In genomic region chr20:37849169-37849568, GRCh38 we compare ENCODE assay signal across 25 cellular contexts. TPM values are rescaled to one million over a fixed set of nuclear protein-coding genes. Genes with fewer than 3 reads are reported as not detected.
DNase-seq lines count a peak whose midpoint lies in the region; ATAC-seq, FAIRE-seq and TF ChIP-seq lines count a peak whose summit lies in the region.
"Had no signal": no experiment of that assay in that cellular context is flagged by ENCODE, and none has a peak within 500 bp of the region (broad histone marks: within the 10 kb centered on the region; RNA-seq: fewer than 3 reads in every experiment).

No MANE protein-coding gene starts in this region.

- H3K79me1 ChIP-seq in H1 (ENCODE audit: low read depth, low read length) = no peaks in the 10 kb centered on the region

- no peak for TF ChIP-seq RAD21 in H1 (IDR thresholded peaks at IDR 0.05 in 1 of 2, conservative IDR thresholded peaks at IDR 0.05 in 1 of 2; ENCODE audit: low read depth in 2 of 2, low read length in 2 of 2)

- H3K9ac ChIP-seq in Karpas-422 (ENCODE audit: low read length) (peak overlapping the region; percentile 33; the same call in 1 of the 2 replicates), H1 (replicated peaks in 1 of 4; ENCODE audit: extremely low read depth in 1 of 4, low read depth in 3 of 4, low read length in 3 of 4) (no peak overlapping the region), neural progenitor cell (no peak overlapping the region)
- H3K9ac ChIP-seq: BLaER1 treated with 17β-estradiol and CSF1 and Interleukin-3, amounts not matched to agents 10 nM and 100 nM had no signal

- H3K4me2 ChIP-seq in Karpas-422 (ENCODE audit: low read depth, low read length, poor library complexity, severe bottlenecking) (peak overlapping the region; percentile 53), H1 (ENCODE audit: insufficient read depth in 1 of 2, low read depth in 2 of 2, low read length in 2 of 2) (no peak overlapping the region), neural progenitor cell (no peak overlapping the region)
- H3K4me2 ChIP-seq: A549; BLaER1 treated with 17β-estradiol and CSF1 and Interleukin-3, amounts not matched to agents 10 nM and 100 nM had no signal

- no peak overlapping the region for H3K56ac ChIP-seq in H1 (replicated peaks; ENCODE audit: insufficient read length, low read depth, low read length)

- TF ChIP-seq EP300 in H1 (IDR thresholded peaks at IDR 0.05; ENCODE audit: borderline replicate concordance in 1 of 2, low read depth in 2 of 2, low read length in 2 of 2) = no peak

- no peaks in the 10 kb centered on the region for H3K23me2 ChIP-seq in H1 (ENCODE audit: low read depth, low read length)

- 0 out of 2 replicates have a peak, but pooled peaks cover 3% of the 10 kb centered on the region for H3K36me3 ChIP-seq in Karpas-422 (ENCODE audit: insufficient read depth, low read length)
- H3K36me3 ChIP-seq in H1 (ENCODE audit: control insufficient read depth in 2 of 4, insufficient read depth in 4 of 4, low read length in 3 of 4) = peaks cover 0 to 5% (median 0%) of the 10 kb centered on the region in 4 experiments; a peak in 1 of 8 replicates
- H3K36me3 ChIP-seq in neural progenitor cell = no peaks in the 10 kb centered on the region

- H3K27ac Mint-ChIP-seq in T-helper 17 cell = peak overlapping the region; percentile 12
- peak overlapping the region; percentile 0 for H3K27ac Mint-ChIP-seq in neural progenitor cell
- no peak overlapping the region for H3K27ac Mint-ChIP-seq in activated CD8-positive, alpha-beta T cell treated with anti-CD3 and anti-CD28 coated beads, Interleukin-2, amount 10 ng/mL, durations not matched to agents 7 days and 5 days
- H3K27ac Mint-ChIP-seq: CD4-positive, alpha-beta T cell had no signal

- H2AK5ac ChIP-seq in H1 (ENCODE audit: low read depth, low read length) = no peak overlapping the region

- H3K18ac ChIP-seq in H1 (ENCODE audit: extremely low read depth, low read length) = no peak overlapping the region

- no peaks in the 10 kb centered on the region for H3K27me3 ChIP-seq in Karpas-422 (ENCODE audit: low read length)
- no peaks in the 10 kb centered on the region for H3K27me3 ChIP-seq in H1 (replicated peaks in 1 of 4; ENCODE audit: control insufficient read depth in 3 of 4, extremely low read depth in 1 of 4, insufficient read depth in 3 of 4, low read length in 3 of 4)
- no peaks in the 10 kb centered on the region for H3K27me3 ChIP-seq in neural progenitor cell
- H3K27me3 ChIP-seq: BE2C; BLaER1 treated with 17β-estradiol and CSF1 and Interleukin-3, amounts not matched to agents 10 nM and 100 nM had no signal

- no peaks in the 10 kb centered on the region for H3K9me2 ChIP-seq in Karpas-422 (replicated peaks; ENCODE audit: insufficient read depth, low read length)

- peak overlapping the region; percentile 22; the same call in 1 of the 2 replicates for H4K8ac ChIP-seq in H1 (ENCODE audit: extremely low read depth, insufficient read depth, low read length)

- peaks cover 60% of the 10 kb centered on the region for H3K4me1 ChIP-seq in Karpas-422 (ENCODE audit: low read length)
- peaks cover 2 to 19% (median 9%) of the 10 kb centered on the region in 4 experiments; a peak in 5 of 7 replicates for H3K4me1 ChIP-seq in H1 (replicated peaks in 1 of 4; ENCODE audit: control insufficient read depth in 3 of 4, insufficient read depth in 4 of 4, low read length in 3 of 4)
- H3K4me1 ChIP-seq in neural progenitor cell = peaks cover 30% of the 10 kb centered on the region
- H3K4me1 ChIP-seq: A549; BLaER1 treated with 17β-estradiol and CSF1 and Interleukin-3, amounts not matched to agents 10 nM and 100 nM had no signal

- no peaks in the 10 kb centered on the region for H3K9me3 Mint-ChIP-seq in neural progenitor cell
- no peaks in the 10 kb centered on the region for H3K9me3 Mint-ChIP-seq in activated CD8-positive, alpha-beta T cell treated with anti-CD3 and anti-CD28 coated beads, Interleukin-2, amount 10 ng/mL, durations not matched to agents 7 days and 5 days (ENCODE audit: insufficient read depth)
- H3K9me3 Mint-ChIP-seq: CD14-positive monocyte; CD4-positive, alpha-beta T cell; CD8-positive, alpha-beta memory T cell; H9 had no signal

- no peak overlapping the region for H4K5ac ChIP-seq in H1 (ENCODE audit: insufficient read length, low read depth, low read length)

- H4K20me1 ChIP-seq in Karpas-422 (ENCODE audit: insufficient read depth, low read depth, low read length) = no peaks in the 10 kb centered on the region
- no peaks in the 10 kb centered on the region for H4K20me1 ChIP-seq in H1 (replicated peaks in 1 of 2; ENCODE audit: control insufficient read depth in 1 of 2, insufficient read depth in 2 of 2, low read length in 2 of 2)
- H4K20me1 ChIP-seq in neural progenitor cell (ENCODE audit: low read depth) = no peaks in the 10 kb centered on the region

- H3K27ac ChIP-seq in Karpas-422 (ENCODE audit: low read length) (peak overlapping the region; percentile 97), H1 (ENCODE audit: low read depth, low read length) (no peak overlapping the region), neural progenitor cell (no peak overlapping the region)
- H3K27ac ChIP-seq: A549; BLaER1 treated with 17β-estradiol and CSF1 and Interleukin-3, amounts not matched to agents 10 nM and 100 nM had no signal

- ATAC-seq in T-helper 17 cell (no peak), GM18519 (IDR thresholded peaks at IDR 0.05; ENCODE audit: low FRiP score, unreplicated experiment) (no peak)
- no peak for ATAC-seq in activated CD8-positive, alpha-beta T cell treated with anti-CD3 and anti-CD28 coated beads, Interleukin-2, amount 10 ng/mL, durations not matched to agents 7 days and 5 days
- ATAC-seq: GM12878, HCT116 had no signal

- H3K27me3 Mint-ChIP-seq in T-helper 17 cell (no peaks in the 10 kb centered on the region), neural progenitor cell (ENCODE audit: insufficient read depth, low read depth) (peaks cover 3% of the 10 kb centered on the region)
- no peaks in the 10 kb centered on the region for H3K27me3 Mint-ChIP-seq in activated CD8-positive, alpha-beta T cell treated with anti-CD3 and anti-CD28 coated beads, Interleukin-2, amount 10 ng/mL, durations not matched to agents 7 days and 5 days (ENCODE audit: low read depth)
- H3K27me3 Mint-ChIP-seq: CD4-positive, alpha-beta T cell; CD8-positive, alpha-beta memory T cell had no signal

- H3K23ac ChIP-seq in H1 (ENCODE audit: insufficient read length) = no peak overlapping the region

- no peak overlapping the region for H2BK12ac ChIP-seq in H1 (ENCODE audit: low read depth, low read length)

- H2BK15ac ChIP-seq in H1 (ENCODE audit: low read length) = no peak overlapping the region

- peaks cover 3% of the 10 kb centered on the region; the same call in 1 of the 2 replicates for H3K79me2 ChIP-seq in Karpas-422 (ENCODE audit: low read length)
- H3K79me2 ChIP-seq in H1 (ENCODE audit: control insufficient read depth in 1 of 2, insufficient read depth in 2 of 2, low read length in 2 of 2) = no peaks in the 10 kb centered on the region
- H3K79me2 ChIP-seq in neural progenitor cell (ENCODE audit: low read depth) = no peaks in the 10 kb centered on the region

- no peak overlapping the region for H2BK120ac ChIP-seq in H1 (replicated peaks; ENCODE audit: low read depth, low read length)

- no peak overlapping the region for H4K91ac ChIP-seq in H1 (replicated peaks; ENCODE audit: insufficient read length, low read length)

- no peak overlapping the region for H3K4ac ChIP-seq in H1 (replicated peaks; ENCODE audit: insufficient read length, low read depth, low read length)

- no peak overlapping the region for H3K14ac ChIP-seq in H1 (ENCODE audit: insufficient read length)

- TF ChIP-seq POLR2A in H1 (IDR thresholded peaks at IDR 0.05; ENCODE audit: control extremely low read depth in 1 of 2, low read depth in 2 of 2, low read length in 2 of 2) = no peak

- H3K9me3 ChIP-seq in Karpas-422 (ENCODE audit: low read length) = no peaks in the 10 kb centered on the region
- H3K9me3 ChIP-seq in T-helper 17 cell (ENCODE audit: control insufficient read depth, low read length, poor library complexity, severe bottlenecking) = no peaks in the 10 kb centered on the region
- H3K9me3 ChIP-seq in H1 (ENCODE audit: insufficient read depth in 2 of 2, low read depth in 1 of 2, low read length in 1 of 2) = no peaks in the 10 kb centered on the region
- H3K9me3 ChIP-seq in neural progenitor cell (ENCODE audit: low read depth) = no peaks in the 10 kb centered on the region
- H3K9me3 ChIP-seq: A549; BE2C; BLaER1 treated with 17β-estradiol and CSF1 and Interleukin-3, amounts not matched to agents 10 nM and 100 nM had no signal

- DNase-seq in Karpas-422 (no peak), T-helper 17 cell (no peak), H1 (ENCODE audit: low read depth in 1 of 2, low spot score in 2 of 2) (no peak), neural progenitor cell (ENCODE audit: low spot score) (no peak), NCI-H526 (lab: John Stamatoyannopoulos, UW) (no peak)
- no peak for DNase-seq in activated CD8-positive, alpha-beta T cell treated with anti-CD3 and anti-CD28 coated beads, Interleukin-2, amount 10 ng/mL, durations not matched to agents 7 days and 5 days
- DNase-seq: 8988T; ACHN; AML-193; BE2C; CD4-positive, alpha-beta T cell; CD8-positive, alpha-beta memory T cell; DMS 273 treated with DMSO at 0.1 percent for 48 hours; DMS79; EL; GDM1; GOT3; H9 had no signal

- H2BK20ac ChIP-seq in H1 (ENCODE audit: low read length) = no peak overlapping the region

- FAIRE-seq in H1 (lab: Jason Lieb, UNC) = no peak
- FAIRE-seq: A549, D721Med, GM12878 had no signal

- WGBS in H1 (ENCODE audit: extremely low coverage in 1 of 2, insufficient coverage in 1 of 2, insufficient read length in 1 of 2, insufficient replicate concordance in 2 of 2, low coverage in 1 of 2, low lambda C conversion rate in 2 of 2, missing lambda C conversion rate in 1 of 2), 2 experiments = 90% methylated on average over 9 of the region's 9 CpGs; no CpG with 5 or more reads in 1 of the 2 experiments

- H3K4me3 ChIP-seq in Karpas-422 (ENCODE audit: low read length) (peak overlapping the region; percentile 27; the same call in 1 of the 2 replicates), H1 (ENCODE audit: extremely low read depth in 1 of 4, insufficient read depth in 2 of 4, low read depth in 3 of 4, low read length in 4 of 4) (no peak overlapping the region), neural progenitor cell (no peak overlapping the region)
- H3K4me3 ChIP-seq: A549; BLaER1 treated with 17β-estradiol and CSF1 and Interleukin-3, amounts not matched to agents 10 nM and 100 nM; GM12878 had no signal

- TF ChIP-seq CTCF in H1 (IDR thresholded peaks at IDR 0.05; ENCODE audit: control extremely low read depth in 1 of 3, insufficient read depth in 1 of 3, low read depth in 1 of 3, low read length in 3 of 3) = no peak
- TF ChIP-seq CTCF in neural progenitor cell (IDR thresholded peaks at IDR 0.05) = no peak

- H3K4me3 Mint-ChIP-seq in T-helper 17 cell (no peak overlapping the region), neural progenitor cell (no peak overlapping the region)
- H3K4me3 Mint-ChIP-seq in activated CD8-positive, alpha-beta T cell treated with anti-CD3 and anti-CD28 coated beads, Interleukin-2, amount 10 ng/mL, durations not matched to agents 7 days and 5 days = no peak overlapping the region
- H3K4me3 Mint-ChIP-seq: CD14-positive monocyte; CD4-positive, alpha-beta T cell; CD8-positive, alpha-beta memory T cell; H9 had no signal

- H3F3A ChIP-seq in neural progenitor cell (ENCODE audit: low read depth) = peaks cover 15% of the 10 kb centered on the region

- H2AFZ ChIP-seq in Karpas-422 (ENCODE audit: low read length) (no peak overlapping the region), H1 (ENCODE audit: low read length) (no peak overlapping the region), neural progenitor cell (replicated peaks) (no peak overlapping the region)

- CTCF ChIA-PET in H1 (lab: Charles Lee; ENCODE audit: partially characterized antibody) = no interaction called here
- CTCF ChIA-PET in activated CD8-positive, alpha-beta T cell treated with anti-CD3 and anti-CD28 coated beads, Interleukin-2, amount 10 ng/mL, durations not matched to agents 7 days and 5 days (lab: Charles Lee) = no interaction called here

- H3K36me3 Mint-ChIP-seq in T-helper 17 cell (ENCODE audit: low read depth) (peaks cover 13% of the 10 kb centered on the region), neural progenitor cell (peaks cover 3% of the 10 kb centered on the region)
- H3K36me3 Mint-ChIP-seq in activated CD8-positive, alpha-beta T cell treated with anti-CD3 and anti-CD28 coated beads, Interleukin-2, amount 10 ng/mL, durations not matched to agents 7 days and 5 days (ENCODE audit: low read depth) = peaks cover 6% of the 10 kb centered on the region

- H2BK5ac ChIP-seq in H1 (ENCODE audit: low read depth, low read length) = no peak overlapping the region

- POLR2A ChIA-PET in H1 (lab: Charles Lee; ENCODE audit: partially characterized antibody) = no interaction called here
- POLR2A ChIA-PET in activated CD8-positive, alpha-beta T cell treated with anti-CD3 and anti-CD28 coated beads, Interleukin-2, amount 10 ng/mL, durations not matched to agents 7 days and 5 days (lab: Charles Lee) = no interaction called here

- H3K4me1 Mint-ChIP-seq in T-helper 17 cell (peaks cover 3% of the 10 kb centered on the region), neural progenitor cell (peaks cover 39% of the 10 kb centered on the region)
- no peaks in the 10 kb centered on the region for H3K4me1 Mint-ChIP-seq in activated CD8-positive, alpha-beta T cell treated with anti-CD3 and anti-CD28 coated beads, Interleukin-2, amount 10 ng/mL, durations not matched to agents 7 days and 5 days (ENCODE audit: low read depth)
- H3K4me1 Mint-ChIP-seq: CD14-positive monocyte; CD8-positive, alpha-beta memory T cell had no signal

RNA-seq across cellular contexts. Expression of gene VSTM2L, which starts 53.8 kb away (rescaled TPM):
- 0.14 TPM in 1 of 2 replicates, not detected in the other for total RNA-seq in Karpas-422 (2014; rRNA removed; shearing (Covaris generic); ENCODE audit: low replicate concordance)
- total RNA-seq in T-helper 17 cell (not detected), neural progenitor cell (ENCODE audit: low replicate concordance) (2.9 and 13.8 TPM in 2 replicates)
- 1.3 and 1.6 TPM in 2 replicates for total RNA-seq in H1 (2021; fragmentation: NEBNext Ultra II Directional; extraction: Animal tissue kit (Norgen Biotek cat#: 25700))
- 2.6 and 3.2 TPM in 2 replicates for polyA plus RNA-seq in H1 (2011; rRNA removed)
- polyA plus RNA-seq in H1 (2011; cell fraction: cytosol; rRNA removed) = 1.8 TPM
- polyA plus RNA-seq in H1 (2011; cell fraction: nucleus; rRNA removed) = 1.5 TPM
- polyA plus RNA-seq in H1 (2012, experiment 1 of 2) = 0.87 to 2.5 TPM (median 1.9 TPM) in 4 replicates
- 1.5 TPM for polyA plus RNA-seq in H1 (2012, experiment 2 of 2)
- 1.6 TPM for polyA plus RNA-seq in H1 (2013, experiment 1 of 2)
- polyA plus RNA-seq in H1 (2013, experiment 2 of 2) = 1.7 TPM
- 0.27 and 0.32 TPM in 2 replicates for polyA minus RNA-seq in H1 (2011; rRNA and poly(A)+ RNA removed)
- polyA minus RNA-seq in H1 (2011; cell fraction: cytosol; rRNA and poly(A)+ RNA removed) = not detected
- 0.60 TPM for polyA minus RNA-seq in H1 (2011; cell fraction: nucleus; rRNA and poly(A)+ RNA removed)
- total RNA-seq in activated CD8-positive, alpha-beta T cell treated with anti-CD3 and anti-CD28 coated beads, Interleukin-2, amount 10 ng/mL, durations not matched to agents 7 days and 5 days = under 1 TPM in 1 of 2 experiments, not detected in 1; 0.21 TPM
- total RNA-seq: CD4-positive, alpha-beta T cell; CD8-positive, alpha-beta memory T cell had no signal
- polyA plus RNA-seq: CD14-positive monocyte; CD8-positive, alpha-beta memory T cell had no signal
